ENCODE assay signal across 8 cellular contexts in the genomic region with DNA sequence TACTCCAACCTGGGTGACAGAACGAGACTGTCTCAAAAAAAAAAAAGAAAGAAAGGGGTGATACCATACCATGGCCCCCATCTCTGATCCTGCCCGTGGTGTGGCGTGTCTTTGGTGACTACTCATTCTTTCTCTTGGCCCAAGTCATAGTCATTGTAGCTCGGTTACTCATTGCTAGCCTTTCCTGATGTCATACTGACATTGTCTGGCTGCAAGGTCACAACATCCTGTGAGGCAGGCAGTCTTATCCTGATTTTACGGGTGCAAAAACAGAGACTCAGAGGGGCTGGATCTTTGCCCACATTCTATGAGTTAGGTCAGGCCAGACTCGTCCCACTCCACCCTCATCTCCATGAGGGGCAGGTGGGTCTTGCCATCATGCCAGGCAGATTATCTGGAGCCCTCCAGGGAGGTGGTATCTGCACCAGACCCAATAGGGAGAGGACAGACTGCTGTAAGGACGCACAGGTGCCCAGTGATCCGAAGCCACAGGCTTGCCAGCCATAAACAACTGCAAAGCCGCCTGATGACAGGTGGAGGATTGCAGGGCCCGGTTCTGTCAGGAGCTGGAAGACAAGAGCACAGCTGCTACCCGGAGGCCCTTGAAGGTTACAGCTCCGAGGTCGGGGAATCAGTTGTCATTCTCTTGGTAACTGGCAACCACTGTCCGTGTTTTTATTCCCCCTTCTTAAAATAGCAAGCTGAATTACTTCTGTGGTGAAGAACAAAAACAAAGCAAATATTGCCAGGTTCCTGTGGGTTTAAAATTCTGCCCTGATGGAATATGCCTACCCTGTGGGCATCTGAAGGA. TPM values are rescaled to one million over a fixed set of nuclear protein-coding genes. Genes with fewer than 3 reads are reported as not detected.
DNase-seq lines count a peak whose midpoint lies in the region; ATAC-seq and TF ChIP-seq lines count a peak whose summit lies in the region.

No MANE protein-coding gene starts in this region.

- TF ChIP-seq CTCF in astrocyte of the cerebellum (IDR thresholded peaks at IDR 0.05; ENCODE audit: low read depth, low read length, missing control alignments) (no peak), progenitor cell of endocrine pancreas (IDR thresholded peaks at IDR 0.05; ENCODE audit: unreplicated experiment) (no peak)

- H3K27me3 Mint-ChIP-seq in progenitor cell of endocrine pancreas = no peaks in the 10 kb centered on the region

- peaks cover 35% of the 10 kb centered on the region for H3K4me1 Mint-ChIP-seq in progenitor cell of endocrine pancreas (ENCODE audit: low read depth)

- H3K36me3 Mint-ChIP-seq in progenitor cell of endocrine pancreas (ENCODE audit: insufficient read depth) = no peaks in the 10 kb centered on the region

- DNase-seq in DMS79 (lab: John Stamatoyannopoulos, UW) (peak; percentile 29), NCI-H2029 treated with DMSO at 0.1 percent for 48 hours (lab: John Stamatoyannopoulos, UW) (peak; percentile 88), astrocyte of the cerebellum (ENCODE audit: low read depth) (peak; percentile 26), left lobe of liver (ENCODE audit: low spot score) (peak; percentile 43), progenitor cell of endocrine pancreas (ENCODE audit: low spot score, unreplicated experiment) (no peak), hippocampal formation (lab: John Stamatoyannopoulos, UW) (no peak), GM19240 (ENCODE audit: insufficient read length, low spot score) (no peak), GOT3 (lab: John Stamatoyannopoulos, UW) (no peak)

- no peak overlapping the region for H3K27ac Mint-ChIP-seq in progenitor cell of endocrine pancreas

- no peaks in the 10 kb centered on the region for H3K9me3 Mint-ChIP-seq in progenitor cell of endocrine pancreas (ENCODE audit: low read depth)

- H3K4me3 Mint-ChIP-seq in progenitor cell of endocrine pancreas (ENCODE audit: low read depth) = no peak overlapping the region

- ATAC-seq in left lobe of liver = no peak

- in situ Hi-C loops in astrocyte of the cerebellum (cut with HindIII; ENCODE audit: low sequenced_read_pairs) = no loop called here

- no peak overlapping the region for H3K4me3 ChIP-seq in astrocyte of the cerebellum (ENCODE audit: low read depth, low read length)

RNA-seq across cellular contexts. Expression of a gene that starts 13.8 kb away (rescaled TPM):
- total RNA-seq in left lobe of liver = 49.1 TPM
- 38.2 and 45.3 TPM in 2 replicates for total RNA-seq in progenitor cell of endocrine pancreas

RNA-seq across cellular contexts. Expression of a gene that starts 56.2 kb away (rescaled TPM):
- total RNA-seq in left lobe of liver (5.9 TPM), progenitor cell of endocrine pancreas (23.0 and 25.0 TPM in 2 replicates)

Comparison
In these comparisons a context has a peak if more than half of its experiments do, and no peak if none do; other contexts are left out.
1. DNase-seq: peak in DMS79 (single experiment), NCI-H2029 treated with DMSO at 0.1 percent for 48 hours (single experiment), astrocyte of the cerebellum (single experiment) and left lobe of liver (single experiment); none in progenitor cell of endocrine pancreas (single experiment), hippocampal formation (0 of 2), GM19240 (single experiment) and GOT3 (single experiment).